In the genomic region with DNA sequence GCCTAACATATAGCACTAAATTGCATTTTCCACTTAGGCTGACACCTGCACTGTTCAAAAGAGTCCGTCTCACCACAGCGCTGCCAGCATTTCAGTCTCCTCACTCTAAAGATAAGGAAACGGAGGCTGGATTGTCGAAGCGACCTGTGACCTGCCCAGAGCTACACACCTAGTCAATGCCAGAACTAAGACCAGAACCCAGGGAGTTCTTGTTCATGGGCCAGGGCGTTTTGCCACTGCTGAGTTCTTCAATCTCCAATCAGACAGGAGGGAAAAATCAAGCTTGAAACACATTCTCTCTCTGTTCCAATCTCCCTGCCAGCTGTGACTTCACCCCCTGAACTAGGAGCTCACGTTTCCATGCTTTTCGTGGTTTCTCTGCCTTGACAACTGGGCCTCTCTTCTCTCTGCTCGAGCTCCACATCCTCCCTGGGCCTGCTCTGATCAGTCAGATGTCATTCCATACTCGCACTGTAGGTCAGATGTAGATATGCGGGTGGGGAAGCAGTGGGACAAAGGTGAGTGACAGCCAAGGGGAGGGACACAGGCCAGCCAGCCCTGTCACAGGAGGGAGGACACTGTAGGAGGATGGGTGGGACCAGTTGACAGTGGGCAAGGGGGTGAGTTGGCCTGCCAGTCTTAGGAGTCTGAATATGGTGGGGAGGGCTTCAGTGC, we compare ENCODE assay signal across 21 cellular contexts.
DNase-seq lines count a peak whose midpoint lies in the region; ATAC-seq and TF ChIP-seq lines count a peak whose summit lies in the region.
"Had no signal": no experiment of that assay in that cellular context is flagged by ENCODE, and none has a peak within 500 bp of the region (broad histone marks: within the 10 kb centered on the region; RNA-seq: fewer than 3 reads in every experiment).

No MANE protein-coding gene starts in this region.

- H3K36me3 ChIP-seq in left ventricle myocardium inferior (no peaks in the 10 kb centered on the region), suprapubic skin (no peaks in the 10 kb centered on the region)
- H3K36me3 ChIP-seq: heart right ventricle, left lung had no signal

- DNase-seq in Right ventricle myocardium superior (no peak), left ventricle myocardium inferior (no peak), RPMI7951 (ENCODE audit: low read depth) (peak; percentile 21), myocyte (ENCODE audit: low read depth) (peak; percentile 74), suprapubic skin (ENCODE audit: low spot score in 2 of 2) (no peak), dermis blood vessel endothelial cell (no peak), GDM1 (lab: John Stamatoyannopoulos, UW) (no peak), ureter (ENCODE audit: low spot score) (no peak)
- DNase-seq: activated CD4-positive, alpha-beta memory T cell treated with anti-CD3 and anti-CD28 coated beads for 36 hours; activated CD8-positive, alpha-beta memory T cell treated with anti-CD3 and anti-CD28 coated beads, Interleukin-2, amount 50 U/mL, for 48 hours; activated naive CD8-positive, alpha-beta T cell treated with anti-CD3 and anti-CD28 coated beads, Interleukin-2, amount 10 ng/mL, durations not matched to agents 7 days and 5 days; cerebellar nuclear complex; DMS79; heart right ventricle; Karpas-422; NCI-H1694; NCI-H446 had no signal

- H3K27me3 ChIP-seq in left ventricle myocardium inferior (ENCODE audit: low read depth) = no peaks in the 10 kb centered on the region
- H3K27me3 ChIP-seq in suprapubic skin = no peaks in the 10 kb centered on the region
- H3K27me3 ChIP-seq: heart right ventricle, left lung had no signal

- H3K27ac ChIP-seq in left ventricle myocardium inferior (replicated peaks) (no peak overlapping the region), suprapubic skin (peak overlapping the region; percentile 12)
- H3K27ac ChIP-seq: epithelial cell of prostate, heart right ventricle, left lung had no signal

- TF ChIP-seq EP300 in suprapubic skin (IDR thresholded peaks at IDR 0.05) = no peak

- no peak for TF ChIP-seq CTCF in left ventricle myocardium inferior (IDR thresholded peaks at IDR 0.05; ENCODE audit: borderline replicate concordance)
- TF ChIP-seq CTCF in suprapubic skin (IDR thresholded peaks at IDR 0.05) = no peak

- WGBS in suprapubic skin = 77% methylated on average over 11 of the region's 11 CpGs

- H3K4me3 ChIP-seq in left ventricle myocardium inferior (no peak overlapping the region), suprapubic skin (no peak overlapping the region)
- H3K4me3 ChIP-seq: heart right ventricle, left lung had no signal

- no peak for TF ChIP-seq POLR2A in suprapubic skin (IDR thresholded peaks at IDR 0.05)

- peak; percentile 32 for ATAC-seq in Right ventricle myocardium superior (ENCODE audit: poor library complexity)
- ATAC-seq: activated T-helper 17 cell treated with anti-CD3 and anti-CD28 coated beads, Interleukin-2, amount 50 U/mL, for 72 hours; stimulated activated effector memory CD8-positive, alpha-beta T cell treated with anti-CD3 and anti-CD28 coated beads, Interleukin-12 subunit alpha, Interleukin-12 subunit beta, amount 100 ng/mL, for 72 hours had no signal

- intact Hi-C loops in Right ventricle myocardium superior (cut with DNase I) = no loop called here
- intact Hi-C loops in left ventricle myocardium inferior (cut with micrococcal nuclease) = no loop called here

- peaks cover 21% of the 10 kb centered on the region for H3K4me1 ChIP-seq in left ventricle myocardium inferior
- peaks cover 39% of the 10 kb centered on the region for H3K4me1 ChIP-seq in suprapubic skin

- H3K9me3 ChIP-seq in left ventricle myocardium inferior (replicated peaks) (no peaks in the 10 kb centered on the region), suprapubic skin (no peaks in the 10 kb centered on the region)
- H3K9me3 ChIP-seq: heart right ventricle, left lung had no signal

Comparison
In these comparisons a context has a peak if more than half of its experiments do, and no peak if none do; other contexts are left out.
1. DNase-seq: peak in RPMI7951 (single experiment) and myocyte (single experiment); none in Right ventricle myocardium superior (single experiment), left ventricle myocardium inferior (single experiment), suprapubic skin (0 of 2), dermis blood vessel endothelial cell (single experiment), GDM1 (single experiment) and ureter (single experiment).